Comparison of ENCODE assay signal across 8 cellular contexts in the genomic region with DNA sequence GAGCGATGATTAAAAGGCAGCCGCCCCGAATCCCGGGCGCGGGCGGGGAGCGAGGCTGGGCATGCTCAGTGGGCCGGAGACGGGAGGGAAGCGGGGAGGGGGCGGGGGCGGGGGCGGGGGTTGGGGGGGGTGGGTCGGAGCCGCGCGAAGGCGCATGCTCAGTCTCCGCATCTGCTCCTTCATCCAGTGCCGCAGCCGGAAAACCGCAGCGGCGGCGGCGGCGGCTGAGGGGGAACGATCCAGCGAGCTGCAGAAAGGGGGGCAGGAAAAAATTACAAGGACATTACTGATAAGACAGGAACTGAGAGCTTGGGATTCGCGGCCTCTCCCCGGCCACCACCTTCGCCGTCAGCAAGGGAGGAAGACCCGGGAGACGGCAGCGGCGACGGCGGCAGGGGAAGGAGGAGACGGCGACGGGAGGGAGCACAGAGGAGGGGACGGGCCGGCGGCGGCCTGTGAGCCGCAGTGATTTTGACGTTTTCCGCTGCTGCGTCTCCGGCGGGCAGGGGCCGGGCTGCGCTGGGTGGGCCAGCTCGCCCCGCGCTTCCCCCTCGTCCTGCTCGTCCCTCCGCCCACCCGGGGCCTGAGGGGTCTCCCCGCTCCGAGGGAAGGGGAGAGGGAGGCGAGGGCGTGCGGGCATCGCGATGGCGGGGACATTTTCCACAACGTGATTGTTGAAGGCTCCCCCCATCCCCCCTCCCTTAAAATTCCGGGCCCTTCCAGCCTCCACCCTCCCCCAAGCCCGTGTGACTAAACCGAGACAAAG. TPM values are rescaled to one million over a fixed set of nuclear protein-coding genes. Genes with fewer than 3 reads are reported as not detected.
DNase-seq lines count a peak whose midpoint lies in the region; ATAC-seq and TF ChIP-seq lines count a peak whose summit lies in the region.

A gene with protein sequence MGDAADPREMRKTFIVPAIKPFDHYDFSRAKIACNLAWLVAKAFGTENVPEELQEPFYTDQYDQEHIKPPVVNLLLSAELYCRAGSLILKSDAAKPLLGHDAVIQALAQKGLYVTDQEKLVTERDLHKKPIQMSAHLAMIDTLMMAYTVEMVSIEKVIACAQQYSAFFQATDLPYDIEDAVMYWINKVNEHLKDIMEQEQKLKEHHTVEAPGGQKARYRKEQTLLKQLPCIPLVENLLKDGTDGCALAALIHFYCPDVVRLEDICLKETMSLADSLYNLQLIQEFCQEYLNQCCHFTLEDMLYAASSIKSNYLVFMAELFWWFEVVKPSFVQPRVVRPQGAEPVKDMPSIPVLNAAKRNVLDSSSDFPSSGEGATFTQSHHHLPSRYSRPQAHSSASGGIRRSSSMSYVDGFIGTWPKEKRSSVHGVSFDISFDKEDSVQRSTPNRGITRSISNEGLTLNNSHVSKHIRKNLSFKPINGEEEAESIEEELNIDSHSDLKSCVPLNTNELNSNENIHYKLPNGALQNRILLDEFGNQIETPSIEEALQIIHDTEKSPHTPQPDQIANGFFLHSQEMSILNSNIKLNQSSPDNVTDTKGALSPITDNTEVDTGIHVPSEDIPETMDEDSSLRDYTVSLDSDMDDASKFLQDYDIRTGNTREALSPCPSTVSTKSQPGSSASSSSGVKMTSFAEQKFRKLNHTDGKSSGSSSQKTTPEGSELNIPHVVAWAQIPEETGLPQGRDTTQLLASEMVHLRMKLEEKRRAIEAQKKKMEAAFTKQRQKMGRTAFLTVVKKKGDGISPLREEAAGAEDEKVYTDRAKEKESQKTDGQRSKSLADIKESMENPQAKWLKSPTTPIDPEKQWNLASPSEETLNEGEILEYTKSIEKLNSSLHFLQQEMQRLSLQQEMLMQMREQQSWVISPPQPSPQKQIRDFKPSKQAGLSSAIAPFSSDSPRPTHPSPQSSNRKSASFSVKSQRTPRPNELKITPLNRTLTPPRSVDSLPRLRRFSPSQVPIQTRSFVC (N-terminal part only) (plus strand): TSS at position 161 of the 766 bp plus-strand sequence. CDS start 935 bp downstream, outside the sequence.

- H3K4me3 Mint-ChIP-seq in dendritic cell treated with granulocyte-macrophage colony-stimulating factor and Interleukin-4, amounts not matched to agents 40 ng/mL and 50 ng/mL, for 4 days = peak within 1 kb of the TSS; percentile 99

- ATAC-seq in GM18517 (IDR thresholded peaks at IDR 0.05; ENCODE audit: unreplicated experiment) (peak; percentile 50), HG03097 (IDR thresholded peaks at IDR 0.05; ENCODE audit: low FRiP score, unreplicated experiment) (peak; percentile 38), left lung (peak; percentile 88)

- intact Hi-C loops in dendritic cell treated with granulocyte-macrophage colony-stimulating factor and Interleukin-4, amounts not matched to agents 40 ng/mL and 50 ng/mL, for 4 days (cut with micrococcal nuclease) = loop anchor here (5.0 kb wide), 2 partner anchors 72 to 117 kb away; a partner anchor contains a TSS
- intact Hi-C loops in left lung (cut with DNase I) = no loop called here

- H3K27ac Mint-ChIP-seq in dendritic cell treated with granulocyte-macrophage colony-stimulating factor and Interleukin-4, amounts not matched to agents 40 ng/mL and 50 ng/mL, for 4 days = peak within 1 kb of the TSS; percentile 100

- H3K36me3 ChIP-seq in left lung = no peaks in the 10 kb centered on the region

- DNase-seq in NCI-H446 (lab: John Stamatoyannopoulos, UW) = peak; percentile 63 to 98
- peak; percentile 33 to 50 for DNase-seq in activated CD4-positive, alpha-beta T cell treated with anti-CD3 and anti-CD28 coated beads, Interleukin-2, amount 50 U/mL, for 24 hours (ENCODE audit: low read depth in 1 of 2, low spot score in 1 of 2)
- DNase-seq in left lung = peak; percentile 90 to 92
- peak; percentile 68 to 76 for DNase-seq in stimulated activated CD4-positive, alpha-beta T cell treated with anti-CD3 and anti-CD28 coated beads, Interleukin-2, amount 100 ng/mL, for 24 hours

- peak within 1 kb of the TSS; percentile 60 to 84 for H3K4me3 ChIP-seq in left lung

- no peaks in the 10 kb centered on the region for H3K9me3 ChIP-seq in left lung

- peak within 1 kb of the TSS; percentile 98 for H3K27ac ChIP-seq in 22Rv1
- peak within 1 kb of the TSS; percentile 97 to 98 for H3K27ac ChIP-seq in left lung

- H3K36me3 Mint-ChIP-seq in dendritic cell treated with granulocyte-macrophage colony-stimulating factor and Interleukin-4, amounts not matched to agents 40 ng/mL and 50 ng/mL, for 4 days (ENCODE audit: low read depth) = peaks cover 8% of the 10 kb centered on the region

- peaks cover 27% of the 10 kb centered on the region for H3K27me3 Mint-ChIP-seq in dendritic cell treated with granulocyte-macrophage colony-stimulating factor and Interleukin-4, amounts not matched to agents 40 ng/mL and 50 ng/mL, for 4 days

- H3K4me1 Mint-ChIP-seq in dendritic cell treated with granulocyte-macrophage colony-stimulating factor and Interleukin-4, amounts not matched to agents 40 ng/mL and 50 ng/mL, for 4 days (ENCODE audit: low read depth) = peaks cover 42% of the 10 kb centered on the region

- peaks cover 0 to 52% of the 10 kb centered on the region in 2 donors for H3K27me3 ChIP-seq in left lung

- no peak for TF ChIP-seq CTCF in 22Rv1 (IDR thresholded peaks at IDR 0.05)
- no peak for TF ChIP-seq CTCF in left lung (IDR thresholded peaks at IDR 0.05)

- no peaks in the 10 kb centered on the region for H3K9me3 Mint-ChIP-seq in dendritic cell treated with granulocyte-macrophage colony-stimulating factor and Interleukin-4, amounts not matched to agents 40 ng/mL and 50 ng/mL, for 4 days

- peaks cover 14 to 30% of the 10 kb centered on the region in 2 donors for H3K4me1 ChIP-seq in left lung

RNA-seq across cellular contexts. Expression of the gene that starts here (rescaled TPM):
- 10 to 100 TPM; 32.2 TPM for total RNA-seq in left lung

Comparison
In these comparisons a context has a peak if more than half of its experiments do, and no peak if none do; other contexts are left out.
1. Peak in every context shown above with its lines: DNase-seq, ATAC-seq, H3K4me3 ChIP-seq and H3K27ac ChIP-seq.
2. ATAC-seq: peak in every context shown above with its lines; median percentile 88 in left lung; 50 in GM18517; 38 in HG03097.